24 cellular contexts compared by ENCODE assay signal in genomic region chr9:111969061-111969460, GRCh38.
DNase-seq lines count a peak whose midpoint lies in the region; ATAC-seq and TF ChIP-seq lines count a peak whose summit lies in the region.
"Had no signal": no experiment of that assay in that cellular context is flagged by ENCODE, and none has a peak within 500 bp of the region (broad histone marks: within the 10 kb centered on the region; RNA-seq: fewer than 3 reads in every experiment).

No MANE protein-coding gene starts in this region.

- no peaks in the 10 kb centered on the region for H4K20me1 ChIP-seq in osteoblast (ENCODE audit: insufficient read depth, low read length)

- H3K4me1 ChIP-seq in osteoblast (ENCODE audit: insufficient read depth, low read length): peaks cover 22% of the 10 kb centered on the region
- H3K4me1 ChIP-seq: BE2C, prostate gland had no signal

- no peak overlapping the region for H2AFZ ChIP-seq in osteoblast (ENCODE audit: low read length)

- H3K4me2 ChIP-seq in osteoblast (ENCODE audit: insufficient read depth, low read length): no peak overlapping the region
- H3K4me2 ChIP-seq: KMS-11 had no signal

- H3K27me3 ChIP-seq in brain microvascular endothelial cell (replicated peaks) (no peaks in the 10 kb centered on the region), osteoblast (ENCODE audit: insufficient read depth, low read length) (no peaks in the 10 kb centered on the region)
- H3K27me3 ChIP-seq: BE2C, esophagus squamous epithelium, Peyer's patch, spleen, suprapubic skin had no signal

- ATAC-seq in HG02678 (IDR thresholded peaks at IDR 0.05; ENCODE audit: unreplicated experiment): peak; percentile 50
- ATAC-seq: activated CD4-positive, alpha-beta T cell treated with anti-CD3 and anti-CD28 coated beads for 36 hours; activated CD8-positive, alpha-beta memory T cell treated with anti-CD3 and anti-CD28 coated beads, Interleukin-2, amount 10 ng/mL, durations not matched to agents 7 days and 5 days; activated naive CD8-positive, alpha-beta T cell treated with anti-CD3 and anti-CD28 coated beads, Interleukin-2, amount 50 U/mL, for 24 hours had no signal

- no peaks in the 10 kb centered on the region for H3K79me2 ChIP-seq in osteoblast (ENCODE audit: insufficient read depth, low read length)

- H3K27ac Mint-ChIP-seq in mesothelial cell of epicardium: no peak overlapping the region
- H3K27ac Mint-ChIP-seq: activated CD4-positive, alpha-beta T cell treated with anti-CD3 and anti-CD28 coated beads for 36 hours; activated CD8-positive, alpha-beta memory T cell treated with anti-CD3 and anti-CD28 coated beads, Interleukin-2, amount 10 ng/mL, durations not matched to agents 7 days and 5 days; activated naive CD8-positive, alpha-beta T cell treated with anti-CD3 and anti-CD28 coated beads, Interleukin-2, amount 50 U/mL, for 24 hours; nephron had no signal

- no peak overlapping the region for H3K4me3 Mint-ChIP-seq in mesothelial cell of epicardium
- H3K4me3 Mint-ChIP-seq: activated CD4-positive, alpha-beta T cell treated with anti-CD3 and anti-CD28 coated beads for 36 hours; activated CD8-positive, alpha-beta memory T cell treated with anti-CD3 and anti-CD28 coated beads, Interleukin-2, amount 10 ng/mL, durations not matched to agents 7 days and 5 days; activated naive CD8-positive, alpha-beta T cell treated with anti-CD3 and anti-CD28 coated beads, Interleukin-2, amount 50 U/mL, for 24 hours; nephron had no signal

- in situ Hi-C loops in brain microvascular endothelial cell (cut with HindIII; ENCODE audit: low pct_ligation_motif_present, low sequenced_read_pairs): no loop called here

- peaks cover 4% of the 10 kb centered on the region for H3K4me1 Mint-ChIP-seq in mesothelial cell of epicardium

- peaks cover 4% of the 10 kb centered on the region for H3K9me3 Mint-ChIP-seq in mesothelial cell of epicardium
- H3K9me3 Mint-ChIP-seq: activated naive CD8-positive, alpha-beta T cell treated with anti-CD3 and anti-CD28 coated beads, Interleukin-2, amount 50 U/mL, for 24 hours; nephron had no signal

- no peaks in the 10 kb centered on the region for H3K9me3 ChIP-seq in osteoblast (ENCODE audit: low read depth, low read length)
- H3K9me3 ChIP-seq: BE2C, esophagus squamous epithelium, Peyer's patch, prostate gland, spleen, suprapubic skin had no signal

- no peak for TF ChIP-seq CTCF in brain microvascular endothelial cell (IDR thresholded peaks at IDR 0.05; ENCODE audit: low read depth, low read length, missing control alignments)
- no peak for TF ChIP-seq CTCF in osteoblast (IDR thresholded peaks at IDR 0.05; ENCODE audit: extremely low read depth, low read depth, low read length)
- TF ChIP-seq CTCF in mesothelial cell of epicardium (IDR thresholded peaks at IDR 0.05; ENCODE audit: unreplicated experiment): no peak

- H3K4me3 ChIP-seq in brain microvascular endothelial cell (ENCODE audit: low read depth, low read length) (no peak overlapping the region), osteoblast (ENCODE audit: insufficient read depth, low read length) (no peak overlapping the region)
- H3K4me3 ChIP-seq: esophagus squamous epithelium, Peyer's patch, prostate gland, spleen, suprapubic skin had no signal

- H3K27me3 Mint-ChIP-seq in mesothelial cell of epicardium (ENCODE audit: low read depth): no peaks in the 10 kb centered on the region
- H3K27me3 Mint-ChIP-seq: activated CD4-positive, alpha-beta T cell treated with anti-CD3 and anti-CD28 coated beads for 36 hours; activated naive CD8-positive, alpha-beta T cell treated with anti-CD3 and anti-CD28 coated beads, Interleukin-2, amount 50 U/mL, for 24 hours had no signal

- DNase-seq in ELR (ENCODE audit: low read depth): peak; percentile 58
- DNase-seq in brain microvascular endothelial cell: peak; percentile 83
- no peak for DNase-seq in osteoblast (ENCODE audit: insufficient read length, low spot score, missing footprints)
- no peak for DNase-seq in NCI-H510A (lab: John Stamatoyannopoulos, UW)
- no peak for DNase-seq in anterior cingulate cortex (lab: John Stamatoyannopoulos, UW)
- DNase-seq in inferior parietal cortex (ENCODE audit: extremely low spot score): no peak
- no peak for DNase-seq in mesothelial cell of epicardium (ENCODE audit: low spot score in 2 of 2, unreplicated experiment in 2 of 2)
- DNase-seq: activated CD4-positive, alpha-beta T cell treated with anti-CD3 and anti-CD28 coated beads for 36 hours; activated CD8-positive, alpha-beta memory T cell treated with anti-CD3 and anti-CD28 coated beads, Interleukin-2, amount 10 ng/mL, durations not matched to agents 7 days and 5 days; activated naive CD8-positive, alpha-beta T cell treated with anti-CD3 and anti-CD28 coated beads, Interleukin-2, amount 50 U/mL, for 24 hours; BE2C; Calu3; central memory CD4-positive, alpha-beta T cell; effector CD4-positive, alpha-beta T cell; esophagus squamous epithelium; NCI-H1092 treated with DMSO at 0.1 percent for 48 hours; NCI-H774; spleen had no signal

- H3K27ac ChIP-seq in brain microvascular endothelial cell (peak overlapping the region; percentile 37), osteoblast (ENCODE audit: low read depth, low read length) (peak overlapping the region; percentile 60)
- H3K27ac ChIP-seq: esophagus squamous epithelium, KMS-11, Peyer's patch, prostate gland, spleen, suprapubic skin had no signal

- H3K36me3 ChIP-seq in brain microvascular endothelial cell (replicated peaks) (no peaks in the 10 kb centered on the region), osteoblast (ENCODE audit: insufficient read depth, low read length) (no peaks in the 10 kb centered on the region)
- H3K36me3 ChIP-seq: BE2C, esophagus squamous epithelium, Peyer's patch, prostate gland, spleen, suprapubic skin had no signal

- no peaks in the 10 kb centered on the region for H3K36me3 Mint-ChIP-seq in mesothelial cell of epicardium
- H3K36me3 Mint-ChIP-seq: activated CD8-positive, alpha-beta memory T cell treated with anti-CD3 and anti-CD28 coated beads, Interleukin-2, amount 10 ng/mL, durations not matched to agents 7 days and 5 days had no signal

Comparison
In these comparisons a context has a peak if more than half of its experiments do, and no peak if none do; other contexts are left out.
1. DNase-seq: peak in ELR (single experiment) and brain microvascular endothelial cell (single experiment); none in osteoblast (single experiment), NCI-H510A (single experiment), anterior cingulate cortex (0 of 58), inferior parietal cortex (single experiment) and mesothelial cell of epicardium (0 of 2).